In the genomic region with DNA sequence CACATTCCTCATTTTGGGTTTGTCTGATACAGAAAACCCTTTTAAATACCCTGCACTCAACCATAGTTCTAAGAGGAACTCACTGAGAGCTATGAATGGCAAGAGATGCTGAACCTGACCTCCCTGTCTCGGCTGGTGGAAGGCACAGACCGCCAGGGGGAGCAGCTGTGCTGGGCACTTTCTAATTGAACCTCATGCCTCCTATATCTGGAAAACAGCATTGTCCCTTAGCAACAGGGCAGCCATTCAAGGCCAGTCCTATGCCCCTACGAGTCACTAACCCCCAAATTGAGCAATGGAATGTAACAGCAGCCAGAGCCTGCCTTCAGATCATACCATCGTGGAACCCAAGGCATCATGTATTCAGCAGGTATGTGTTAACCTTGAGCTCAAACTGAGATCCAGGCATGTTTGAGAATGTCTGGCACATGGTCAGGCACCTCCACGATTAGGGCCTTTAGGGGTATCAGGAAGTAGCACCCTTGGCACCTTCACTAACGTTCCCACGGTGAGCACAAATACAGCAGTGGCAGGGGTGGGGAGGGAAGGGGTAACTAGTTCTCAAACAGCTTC, we compare ENCODE assay signal across 8 cellular contexts. TPM values are rescaled to one million over a fixed set of nuclear protein-coding genes. Genes with fewer than 3 reads are reported as not detected.
DNase-seq lines count a peak whose midpoint lies in the region; ATAC-seq and TF ChIP-seq lines count a peak whose summit lies in the region.

No MANE protein-coding gene starts in this region.

- peak; percentile 20 to 64 (median 54) for TF ChIP-seq CTCF in Peyer's patch (IDR thresholded peaks at IDR 0.05)
- peak in 3 of 4 experiments; percentile 25 to 71 (median 26) for TF ChIP-seq CTCF in gastroesophageal sphincter (IDR thresholded peaks at IDR 0.05)
- TF ChIP-seq CTCF in progenitor cell of endocrine pancreas (IDR thresholded peaks at IDR 0.05; ENCODE audit: unreplicated experiment), result peak; percentile 69

- H3K27me3 ChIP-seq in Peyer's patch (no peaks in the 10 kb centered on the region), gastroesophageal sphincter (no peaks in the 10 kb centered on the region)

- H3K4me3 ChIP-seq in Jurkat, Clone E6-1 (ENCODE audit: low read length), result no peak overlapping the region
- H3K4me3 ChIP-seq in Peyer's patch (no peak overlapping the region), gastroesophageal sphincter (no peak overlapping the region)

- DNase-seq in AML-193 (lab: John Stamatoyannopoulos, UW), result peak; percentile 58
- DNase-seq in Jurkat, Clone E6-1 (ENCODE audit: low read depth, low spot score), result peak; percentile 20
- peak; percentile 45 to 79 (median 68) for DNase-seq in Peyer's patch
- peak; percentile 26 to 28 for DNase-seq in activated T-helper 1 cell treated with anti-CD3 and anti-CD28 coated beads, Interleukin-2, amount 50 U/mL, for 16 hours (ENCODE audit: low read depth in 1 of 2, low spot score in 1 of 2)
- DNase-seq in progenitor cell of endocrine pancreas (ENCODE audit: low spot score, unreplicated experiment), result peak; percentile 36

- peak; percentile 69 for ATAC-seq in GM18870 (IDR thresholded peaks at IDR 0.05; ENCODE audit: unreplicated experiment)
- no peak for ATAC-seq in gastroesophageal sphincter
- no peak for ATAC-seq in GM21367 (IDR thresholded peaks at IDR 0.05; ENCODE audit: unreplicated experiment)

- no peak for TF ChIP-seq POLR2A in Peyer's patch (IDR thresholded peaks at IDR 0.05)
- TF ChIP-seq POLR2A in gastroesophageal sphincter (IDR thresholded peaks at IDR 0.05), result no peak

- H3K36me3 Mint-ChIP-seq in progenitor cell of endocrine pancreas (ENCODE audit: insufficient read depth), result peaks cover 12% of the 10 kb centered on the region

- H3K27ac ChIP-seq in Peyer's patch, result no peak overlapping the region
- H3K27ac ChIP-seq in gastroesophageal sphincter, result no peak overlapping the region

- H3K4me1 ChIP-seq in Peyer's patch, result no peaks in the 10 kb centered on the region
- H3K4me1 ChIP-seq in gastroesophageal sphincter, result peaks cover 0 to 21% (median 0%) of the 10 kb centered on the region in 3 donors

- H3K9me3 ChIP-seq in Peyer's patch (no peaks in the 10 kb centered on the region), gastroesophageal sphincter (no peaks in the 10 kb centered on the region)

- WGBS in gastroesophageal sphincter (ENCODE audit: low coverage in 1 of 2), 2 donors, result 92% methylated on average over 2 of the region's 7 CpGs; no CpG with 5 or more reads in 1 of the 2 donors

- TF ChIP-seq EP300 in gastroesophageal sphincter (IDR thresholded peaks at IDR 0.05), result no peak

- no peak overlapping the region for H3K4me3 Mint-ChIP-seq in progenitor cell of endocrine pancreas (ENCODE audit: low read depth)

- H3K9me3 Mint-ChIP-seq in progenitor cell of endocrine pancreas (ENCODE audit: low read depth), result peaks cover 4% of the 10 kb centered on the region

- H3K36me3 ChIP-seq in Peyer's patch, result no peaks in the 10 kb centered on the region
- H3K36me3 ChIP-seq in gastroesophageal sphincter, result no peaks in the 10 kb centered on the region

- H3K27ac Mint-ChIP-seq in progenitor cell of endocrine pancreas, result peak overlapping the region; percentile 9

- H3K27me3 Mint-ChIP-seq in progenitor cell of endocrine pancreas, result no peaks in the 10 kb centered on the region

- H3K4me1 Mint-ChIP-seq in progenitor cell of endocrine pancreas (ENCODE audit: low read depth), result peaks cover 18% of the 10 kb centered on the region

RNA-seq across cellular contexts. Expression of gene USP27X, which starts 5.1 kb away (rescaled TPM):
- polyA plus RNA-seq in Jurkat, Clone E6-1 (2012; ENCODE audit: insufficient read depth, insufficient read length), result 5.1 TPM
- 1 to 10 TPM; 1.2 to 2.5 (median 2.2) TPM for total RNA-seq in Peyer's patch
- 1 to 10 TPM; 3.1 to 5.0 (median 4.6) TPM for total RNA-seq in gastroesophageal sphincter
- total RNA-seq in progenitor cell of endocrine pancreas, result 7.4 and 7.6 TPM in 2 replicates

RNA-seq across cellular contexts. Expression of gene CLCN5, which starts 38.0 kb away (rescaled TPM):
- polyA plus RNA-seq in Jurkat, Clone E6-1 (2012; ENCODE audit: insufficient read depth, insufficient read length), result 4.8 TPM
- total RNA-seq in Peyer's patch, result 10 to 100 TPM in 3 of 4 donors, 1 to 10 TPM in 1; 2.5 to 20.3 (median 17.2) TPM
- total RNA-seq in gastroesophageal sphincter, result 1 to 10 TPM; 3.2 to 5.9 (median 3.8) TPM
- 14.0 and 17.2 TPM in 2 replicates for total RNA-seq in progenitor cell of endocrine pancreas

RNA-seq across cellular contexts. Expression of gene PAGE4, which starts 55.3 kb away (rescaled TPM):
- 1.9 TPM for polyA plus RNA-seq in Jurkat, Clone E6-1 (2012; ENCODE audit: insufficient read depth, insufficient read length)
- total RNA-seq in Peyer's patch, result not detected
- total RNA-seq in gastroesophageal sphincter, result 1 to 10 TPM in 3 of 4 donors, not detected in 1; 2.8 to 4.6 (median 4.5) TPM
- not detected in 2 replicates for total RNA-seq in progenitor cell of endocrine pancreas
